In genomic region chr16:73080931-73081330, GRCh38 we compare ENCODE assay signal across 24 cellular contexts. TPM values are rescaled to one million over a fixed set of nuclear protein-coding genes. Genes with fewer than 3 reads are reported as not detected.
DNase-seq lines count a peak whose midpoint lies in the region; ATAC-seq, FAIRE-seq and TF ChIP-seq lines count a peak whose summit lies in the region.
"Had no signal": no experiment of that assay in that cellular context is flagged by ENCODE, and none has a peak within 500 bp of the region (broad histone marks: within the 10 kb centered on the region; RNA-seq: fewer than 3 reads in every experiment).

No MANE protein-coding gene starts in this region.

- no peak overlapping the region for H2AFZ ChIP-seq in HepG2 (ENCODE audit: low read length)

- BruUV-seq in HepG2 (replicated peaks; lab: Mats Ljungman, UMichigan): no TSS peak

- TF ChIP-seq CTCF in HepG2 (CRISPR knock-in tag; IDR thresholded peaks at IDR 0.05) (no peak), right lobe of liver (IDR thresholded peaks at IDR 0.05) (no peak), RWPE1 (conservative IDR thresholded peaks at IDR 0.05; ENCODE audit: low read depth) (no peak), tibial artery (IDR thresholded peaks at IDR 0.05) (no peak)

- no peaks in the 10 kb centered on the region for H3K36me3 ChIP-seq in HepG2 (replicated peaks in 1 of 2; ENCODE audit: control insufficient read depth in 1 of 2, insufficient read depth in 2 of 2, low read length in 2 of 2)
- no peaks in the 10 kb centered on the region for H3K36me3 ChIP-seq in right lobe of liver
- H3K36me3 ChIP-seq in tibial artery: no peaks in the 10 kb centered on the region
- H3K36me3 ChIP-seq: BE2C, BLaER1 had no signal

- peaks cover 48% of the 10 kb centered on the region for H3K4me1 Mint-ChIP-seq in dendritic cell treated with granulocyte-macrophage colony-stimulating factor and Interleukin-4, amounts not matched to agents 40 ng/mL and 50 ng/mL, for 4 days (ENCODE audit: low read depth)
- no peaks in the 10 kb centered on the region for H3K4me1 Mint-ChIP-seq in activated naive CD8-positive, alpha-beta T cell treated with anti-CD3 and anti-CD28 coated beads, Interleukin-2, amount 50 U/mL, for 24 hours

- ATAC-seq in HepG2 (no peak), right lobe of liver (no peak), GM21423 (IDR thresholded peaks at IDR 0.05; ENCODE audit: unreplicated experiment) (no peak)
- no peak for ATAC-seq in activated naive CD8-positive, alpha-beta T cell treated with anti-CD3 and anti-CD28 coated beads, Interleukin-2, amount 50 U/mL, for 24 hours
- ATAC-seq: CD8-positive, alpha-beta T cell had no signal

- H3K27me3 ChIP-seq in HepG2 (ENCODE audit: control insufficient read depth in 1 of 2, insufficient read depth in 2 of 2, low read length in 2 of 2) (0 out of 5 replicates have a peak, but pooled peaks cover 0 to 8% of the 10 kb centered on the region in 2 experiments), right lobe of liver (no peaks in the 10 kb centered on the region), tibial artery (no peaks in the 10 kb centered on the region)
- H3K27me3 ChIP-seq: BE2C, BLaER1 had no signal

- no peaks in the 10 kb centered on the region for H4K20me1 ChIP-seq in HepG2 (ENCODE audit: insufficient read depth, low read length)
- H4K20me1 ChIP-seq: BLaER1 had no signal

- TF ChIP-seq EP300 in HepG2 (IDR thresholded peaks at IDR 0.05; ENCODE audit: low read depth in 2 of 2, low read length in 2 of 2): no peak
- TF ChIP-seq EP300 in HepG2 (CRISPR knock-in tag; IDR thresholded peaks at IDR 0.05; ENCODE audit: borderline replicate concordance): no peak

- TF ChIP-seq RAD21 in HepG2 (CRISPR knock-in tag; IDR thresholded peaks at IDR 0.05): no peak

- DNase-seq in HepG2 (ENCODE audit: low spot score) (no peak), right lobe of liver (no peak), RWPE1 (ENCODE audit: low spot score) (no peak), tibial artery (no peak), C1 segment of cervical spinal cord (lab: John Stamatoyannopoulos, UW) (no peak)
- DNase-seq in activated naive CD8-positive, alpha-beta T cell treated with anti-CD3 and anti-CD28 coated beads, Interleukin-2, amount 50 U/mL, for 24 hours: no peak
- DNase-seq: 8988T; ACHN; BE2C; Calu3; CD4-positive, alpha-beta T cell; CD8-positive, alpha-beta T cell; DMS79 treated with DMSO at 0.1 percent for 48 hours; GF-D8 had no signal

- H3K9me3 Mint-ChIP-seq in dendritic cell treated with granulocyte-macrophage colony-stimulating factor and Interleukin-4, amounts not matched to agents 40 ng/mL and 50 ng/mL, for 4 days: no peaks in the 10 kb centered on the region
- H3K9me3 Mint-ChIP-seq in activated naive CD8-positive, alpha-beta T cell treated with anti-CD3 and anti-CD28 coated beads, Interleukin-2, amount 50 U/mL, for 24 hours: no peaks in the 10 kb centered on the region

- H3K4me1 ChIP-seq in HepG2 (ENCODE audit: insufficient read depth, low read length) (no peaks in the 10 kb centered on the region), right lobe of liver (peaks cover 0 to 2% (median 0%) of the 10 kb centered on the region in 4 donors), tibial artery (peaks cover 0 to 62% (median 7%) of the 10 kb centered on the region in 4 donors)
- H3K4me1 ChIP-seq: Caco-2 had no signal

- no peaks in the 10 kb centered on the region for H3K79me2 ChIP-seq in HepG2 (ENCODE audit: insufficient read depth, low read length)

- POLR2A ChIA-PET in HepG2 (lab: Yijun Ruan, JAX) (no interaction called here), RWPE1 (lab: Yijun Ruan, JAX; ENCODE audit: low non-redundant PET) (no interaction called here)

- H3K27me3 Mint-ChIP-seq in dendritic cell treated with granulocyte-macrophage colony-stimulating factor and Interleukin-4, amounts not matched to agents 40 ng/mL and 50 ng/mL, for 4 days: peaks cover 6% of the 10 kb centered on the region
- no peaks in the 10 kb centered on the region for H3K27me3 Mint-ChIP-seq in activated naive CD8-positive, alpha-beta T cell treated with anti-CD3 and anti-CD28 coated beads, Interleukin-2, amount 50 U/mL, for 24 hours

- no peak overlapping the region for H3K4me3 Mint-ChIP-seq in dendritic cell treated with granulocyte-macrophage colony-stimulating factor and Interleukin-4, amounts not matched to agents 40 ng/mL and 50 ng/mL, for 4 days
- no peak overlapping the region for H3K4me3 Mint-ChIP-seq in activated naive CD8-positive, alpha-beta T cell treated with anti-CD3 and anti-CD28 coated beads, Interleukin-2, amount 50 U/mL, for 24 hours
- H3K4me3 Mint-ChIP-seq: CD4-positive, alpha-beta T cell; CD8-positive, alpha-beta T cell had no signal

- no peak for FAIRE-seq in HepG2 (lab: Jason Lieb, UNC)
- FAIRE-seq: A204.1, D721Med, G401.6, GM12891, GM19239 had no signal

- H3K36me3 Mint-ChIP-seq in dendritic cell treated with granulocyte-macrophage colony-stimulating factor and Interleukin-4, amounts not matched to agents 40 ng/mL and 50 ng/mL, for 4 days (ENCODE audit: low read depth): no peaks in the 10 kb centered on the region
- no peaks in the 10 kb centered on the region for H3K36me3 Mint-ChIP-seq in activated naive CD8-positive, alpha-beta T cell treated with anti-CD3 and anti-CD28 coated beads, Interleukin-2, amount 50 U/mL, for 24 hours (ENCODE audit: low read depth)
- H3K36me3 Mint-ChIP-seq: CD8-positive, alpha-beta T cell had no signal

- no peak for TF ChIP-seq POLR2A in HepG2 (IDR thresholded peaks at IDR 0.05; ENCODE audit: insufficient read depth in 1 of 2, low read depth in 2 of 2, low read length in 2 of 2)
- no peak for TF ChIP-seq POLR2A in right lobe of liver (IDR thresholded peaks at IDR 0.05)

- H3K4me2 ChIP-seq in HepG2 (ENCODE audit: low read depth, low read length): no peak overlapping the region
- H3K4me2 ChIP-seq: BLaER1 had no signal

- H3K4me3 ChIP-seq in HepG2 (replicated peaks in 1 of 3; ENCODE audit: insufficient read depth in 1 of 3, low read depth in 2 of 3, low read length in 3 of 3): no peak overlapping the region
- no peak overlapping the region for H3K4me3 ChIP-seq in right lobe of liver
- no peak overlapping the region for H3K4me3 ChIP-seq in tibial artery
- H3K4me3 ChIP-seq: BLaER1 had no signal

- H3K27ac Mint-ChIP-seq in dendritic cell treated with granulocyte-macrophage colony-stimulating factor and Interleukin-4, amounts not matched to agents 40 ng/mL and 50 ng/mL, for 4 days: peak overlapping the region; percentile 32
- H3K27ac Mint-ChIP-seq in activated naive CD8-positive, alpha-beta T cell treated with anti-CD3 and anti-CD28 coated beads, Interleukin-2, amount 50 U/mL, for 24 hours: no peak overlapping the region
- H3K27ac Mint-ChIP-seq: CD4-positive, alpha-beta T cell; CD8-positive, alpha-beta T cell had no signal

- H3K9me3 ChIP-seq in HepG2 (ENCODE audit: low read length) (no peaks in the 10 kb centered on the region), right lobe of liver (no peaks in the 10 kb centered on the region), tibial artery (no peaks in the 10 kb centered on the region)
- H3K9me3 ChIP-seq: BE2C had no signal

- in situ Hi-C loops in HepG2 (cut with HindIII; ENCODE audit: extremely low pct_ligation_motif_present, low pct_unique_long_range_greater_than_20kb): no loop called here

- H3K9ac ChIP-seq in HepG2 (ENCODE audit: insufficient read depth, low read depth, low read length): no peak overlapping the region
- H3K9ac ChIP-seq: BLaER1 had no signal

- no peak overlapping the region for H3K27ac ChIP-seq in HepG2 (ENCODE audit: extremely low read length, insufficient read depth, low read length)
- no peak overlapping the region for H3K27ac ChIP-seq in right lobe of liver
- peak overlapping the region; percentile 98; the same call in 1 of the 2 replicates for H3K27ac ChIP-seq in RWPE1
- H3K27ac ChIP-seq in tibial artery: peak overlapping the region; percentile 79 to 99
- H3K27ac ChIP-seq: BLaER1, C4-2B had no signal

- intact Hi-C loops in HepG2 (cut with micrococcal nuclease; ENCODE audit: unreplicated experiment): no loop called here
- intact Hi-C loops in right lobe of liver (cut with DNase I): loop anchor here in 1 of 2 donors (10.0 kb wide), 1 partner anchor 94 kb away; no protein-coding TSS in a partner anchor
- intact Hi-C loops in dendritic cell treated with granulocyte-macrophage colony-stimulating factor and Interleukin-4, amounts not matched to agents 40 ng/mL and 50 ng/mL, for 4 days (cut with micrococcal nuclease): no loop called here
- intact Hi-C loops in tibial artery (cut with DNase I; ENCODE audit: low total_unique reads): no loop called here

- CTCF ChIA-PET in HepG2 (lab: Yijun Ruan, JAX; ENCODE audit: low intra/inter-chr PET ratio, low total read pairs) (no interaction called here), RWPE1 (lab: Yijun Ruan, JAX) (no interaction called here)

- 0% methylated on average over 1 of the region's 1 CpG for WGBS in HepG2 (ENCODE audit: low lambda C conversion rate)
- 100% methylated on average over 1 of the region's 1 CpG for WGBS in right lobe of liver (ENCODE audit: insufficient coverage, low coverage, low lambda C conversion rate, missing lambda C conversion rate)

TF ChIP-seq in HepG2, 621 proteins besides CTCF, POLR2A, EP300 and RAD21 (continues in another document):
- TF ChIP-seq CREB1 (IDR thresholded peaks at IDR 0.05) (0 out of 2 replicates have a peak, but pooled peaks have one; percentile 9), CREB1 (CRISPR knock-in tag; IDR thresholded peaks at IDR 0.05) (no peak)

RNA-seq across cellular contexts. Expression of gene ZFHX3, which starts 33.0 kb away (rescaled TPM):
- total RNA-seq in HepG2 (2016; rRNA removed; fragmentation: Illumina TruSeq; extraction: Trizol): 6.0 and 12.3 TPM in 2 replicates
- 1.8 and 1.9 TPM in 2 replicates for total RNA-seq in HepG2 (2016; cell fraction: cytosol; rRNA removed; fragmentation: Illumina TruSeq; extraction: Trizol; ENCODE audit: low read depth)
- total RNA-seq in HepG2 (2016; cell fraction: insoluble cytoplasmic fraction; rRNA removed; fragmentation: Illumina TruSeq; extraction: Trizol): 5.6 and 10.6 TPM in 2 replicates
- total RNA-seq in HepG2 (2016; cell fraction: membrane; rRNA removed; fragmentation: Illumina TruSeq; extraction: Trizol): 5.0 and 5.6 TPM in 2 replicates
- 15.3 and 19.7 TPM in 2 replicates for total RNA-seq in HepG2 (2016; cell fraction: nucleus; rRNA removed; fragmentation: Illumina TruSeq; extraction: Trizol)
- 5.0 and 5.3 TPM in 2 replicates for polyA plus RNA-seq in HepG2 (2011; rRNA removed)
- polyA plus RNA-seq in HepG2 (2011; cell fraction: cytosol; rRNA removed): 3.5 and 4.2 TPM in 2 replicates
- polyA plus RNA-seq in HepG2 (2011; cell fraction: nucleus; rRNA removed): 10.2 and 11.2 TPM in 2 replicates
- polyA plus RNA-seq in HepG2 (2012): 12.6 and 14.4 TPM in 2 replicates
- polyA plus RNA-seq in HepG2 (2016; cell fraction: cytosol; fragmentation: Illumina TruSeq; extraction: Trizol; ENCODE audit: low read depth): 0.31 and 0.36 TPM in 2 replicates
- 8.6 and 11.4 TPM in 2 replicates for polyA plus RNA-seq in HepG2 (2016; cell fraction: insoluble cytoplasmic fraction; fragmentation: Illumina TruSeq; extraction: Trizol; ENCODE audit: low read depth)
- 1.0 and 1.4 TPM in 2 replicates for polyA plus RNA-seq in HepG2 (2016; cell fraction: membrane; fragmentation: Illumina TruSeq; extraction: Trizol; ENCODE audit: low read depth)
- 16.2 and 17.6 TPM in 2 replicates for polyA plus RNA-seq in HepG2 (2016; cell fraction: nucleus; fragmentation: Illumina TruSeq; extraction: Trizol; ENCODE audit: insufficient read depth, low read depth)
- polyA minus RNA-seq in HepG2 (2011; rRNA and poly(A)+ RNA removed; ENCODE audit: low replicate concordance): 12.7 and 18.2 TPM in 2 replicates
- polyA minus RNA-seq in HepG2 (2011; cell fraction: cytosol; rRNA and poly(A)+ RNA removed): 16.9 and 20.7 TPM in 2 replicates
- 23.9 and 27.2 TPM in 2 replicates for polyA minus RNA-seq in HepG2 (2011; cell fraction: nucleus; rRNA and poly(A)+ RNA removed)
- total RNA-seq in right lobe of liver: 1 to 10 TPM; 7.1 to 9.4 (median 7.7) TPM

Comparison
In these comparisons a context has a peak if more than half of its experiments do, and no peak if none do; other contexts are left out.
1. H3K27ac ChIP-seq: peak in RWPE1 (single experiment) and tibial artery (2 of 2); none in HepG2 (single experiment) and right lobe of liver (0 of 3).